Comparison of ENCODE assay signal across 8 cellular contexts in genomic region chr1:73998348-73998959, GRCh38.
DNase-seq lines count a peak whose midpoint lies in the region; ATAC-seq, FAIRE-seq and TF ChIP-seq lines count a peak whose summit lies in the region.

No MANE protein-coding gene starts in this region.

- H3K27ac Mint-ChIP-seq in astrocyte (ENCODE audit: unreplicated experiment), result no peak overlapping the region

- H3K9ac ChIP-seq in astrocyte (ENCODE audit: low read length), result no peak overlapping the region

- H4K20me1 ChIP-seq in astrocyte (ENCODE audit: insufficient read depth, low read length), result no peaks in the 10 kb centered on the region

- ATAC-seq in GM18873 (IDR thresholded peaks at IDR 0.05; ENCODE audit: low FRiP score, unreplicated experiment) (no peak), HG03571 (IDR thresholded peaks at IDR 0.05; ENCODE audit: unreplicated experiment) (no peak)

- H3K4me3 Mint-ChIP-seq in astrocyte (ENCODE audit: unreplicated experiment), result no peak overlapping the region

- H3K27me3 ChIP-seq in astrocyte (ENCODE audit: insufficient read depth, low read length) (no peaks in the 10 kb centered on the region), spleen (replicated peaks in 1 of 7) (no peaks in the 10 kb centered on the region)

- peak; percentile 62 for FAIRE-seq in astrocyte (lab: Jason Lieb, UNC)

- H3K4me1 ChIP-seq in HEK293 (ENCODE audit: control insufficient read depth, insufficient read depth, low read length) (no peaks in the 10 kb centered on the region), astrocyte (ENCODE audit: insufficient read depth, low read length) (no peaks in the 10 kb centered on the region), spleen (no peaks in the 10 kb centered on the region)

- WGBS in spleen, 5 donors, result 5 to 11% (median 9%) methylated on average over 2 of the region's 2 CpGs

- no peaks in the 10 kb centered on the region for H3K27me3 Mint-ChIP-seq in astrocyte (ENCODE audit: low read depth, unreplicated experiment)

- no peaks in the 10 kb centered on the region for H3K79me2 ChIP-seq in astrocyte (ENCODE audit: insufficient read depth, low read length)

- POLR2A ChIA-PET in HEK293 (lab: Yijun Ruan, JAX), result no interaction called here

- DNase-seq in G401 (ENCODE audit: low spot score), result peak; percentile 94
- DNase-seq in NCI-H1930 (lab: John Stamatoyannopoulos, UW), result peak; percentile 26
- peak; percentile 37 for DNase-seq in astrocyte (ENCODE audit: low read depth)
- DNase-seq in left kidney (ENCODE audit: low read depth, low spot score), result peak; percentile 69
- no peak for DNase-seq in spleen

- H3K27ac ChIP-seq in HEK293 (ENCODE audit: extremely low read depth, low read depth, low read length), result no peak overlapping the region
- no peak overlapping the region for H3K27ac ChIP-seq in astrocyte (ENCODE audit: low read depth, low read length)
- H3K27ac ChIP-seq in spleen, result no peak overlapping the region

- no peak overlapping the region for H3K4me2 ChIP-seq in astrocyte (ENCODE audit: low read length)

- TF ChIP-seq CTCF in HEK293 (tag by site-specific recombination; IDR thresholded peaks at IDR 0.05) (no peak), astrocyte (IDR thresholded peaks at IDR 0.05; ENCODE audit: insufficient read depth, low read depth, low read length) (peak; percentile 26), spleen (IDR thresholded peaks at IDR 0.05 in 8 of 11, conservative IDR thresholded peaks at IDR 0.05 in 3 of 11) (peak in 4 of 11 experiments; percentile 14 to 38 (median 32))

- no peaks in the 10 kb centered on the region for H3K9me3 ChIP-seq in HEK293 (ENCODE audit: control insufficient read depth, insufficient read depth, low read depth, low read length)
- no peaks in the 10 kb centered on the region for H3K9me3 ChIP-seq in astrocyte (ENCODE audit: insufficient read depth, low read depth, low read length)
- no peaks in the 10 kb centered on the region for H3K9me3 ChIP-seq in spleen

- no peaks in the 10 kb centered on the region for H3K4me1 Mint-ChIP-seq in astrocyte (ENCODE audit: low read depth, unreplicated experiment)

- H3K36me3 Mint-ChIP-seq in astrocyte (ENCODE audit: low read depth, unreplicated experiment), result no peaks in the 10 kb centered on the region

- TF ChIP-seq POLR2A in spleen (IDR thresholded peaks at IDR 0.05), result no peak

- H3K36me3 ChIP-seq in HEK293 (ENCODE audit: control insufficient read depth in 2 of 2, insufficient read depth in 1 of 2, low read length in 2 of 2) (no peaks in the 10 kb centered on the region), astrocyte (ENCODE audit: insufficient read depth, low read length) (no peaks in the 10 kb centered on the region), spleen (no peaks in the 10 kb centered on the region)

- intact Hi-C loops in spleen (cut with DNase I; ENCODE audit: low total_unique reads), result no loop called here

- H3K4me3 ChIP-seq in HEK293 (ENCODE audit: low read depth, low read length) (no peak overlapping the region), astrocyte (ENCODE audit: insufficient read depth, low read depth, low read length) (no peak overlapping the region), spleen (no peak overlapping the region)

- in situ Hi-C loops in G401 (cut with HindIII; ENCODE audit: low sequenced_read_pairs), result no loop called here

- H2AFZ ChIP-seq in astrocyte (ENCODE audit: low read depth, low read length), result no peak overlapping the region

- H3K9me3 Mint-ChIP-seq in astrocyte (ENCODE audit: unreplicated experiment), result no peaks in the 10 kb centered on the region

- CTCF ChIA-PET in HEK293 (lab: Yijun Ruan, JAX), result interaction anchor here (0.6 to 1.7 kb wide), 6 partner anchors 153 to 1373 kb away, joined by 3 to 6 read pairs (median 3); no protein-coding TSS in a partner anchor

TF ChIP-seq in HEK293, 187 proteins besides CTCF, POLR2A, EP300 and RAD21:
- no peak for TF ChIP-seq ZNF248 (tag by site-specific recombination; IDR thresholded peaks at IDR 0.05)
- TF ChIP-seq ZNF37A (tag by site-specific recombination; IDR thresholded peaks at IDR 0.05), result no peak
- no peak for TF ChIP-seq BCL11A (tag by site-specific recombination; IDR thresholded peaks at IDR 0.05; ENCODE audit: low read depth)
- TF ChIP-seq ZFP3 (tag by site-specific recombination; IDR thresholded peaks at IDR 0.05; ENCODE audit: low read depth), result no peak
- no peak for TF ChIP-seq ZNF138 (tag by site-specific recombination; IDR thresholded peaks at IDR 0.05; ENCODE audit: borderline replicate concordance)
- TF ChIP-seq ZBTB11 (tag by site-specific recombination; conservative IDR thresholded peaks at IDR 0.05; ENCODE audit: low read depth), result no peak
- TF ChIP-seq ZNF654 (tag by site-specific recombination; IDR thresholded peaks at IDR 0.05; ENCODE audit: low read depth), result peak; percentile 55
